ENCODE assay signal across 21 cellular contexts in the genomic region with DNA sequence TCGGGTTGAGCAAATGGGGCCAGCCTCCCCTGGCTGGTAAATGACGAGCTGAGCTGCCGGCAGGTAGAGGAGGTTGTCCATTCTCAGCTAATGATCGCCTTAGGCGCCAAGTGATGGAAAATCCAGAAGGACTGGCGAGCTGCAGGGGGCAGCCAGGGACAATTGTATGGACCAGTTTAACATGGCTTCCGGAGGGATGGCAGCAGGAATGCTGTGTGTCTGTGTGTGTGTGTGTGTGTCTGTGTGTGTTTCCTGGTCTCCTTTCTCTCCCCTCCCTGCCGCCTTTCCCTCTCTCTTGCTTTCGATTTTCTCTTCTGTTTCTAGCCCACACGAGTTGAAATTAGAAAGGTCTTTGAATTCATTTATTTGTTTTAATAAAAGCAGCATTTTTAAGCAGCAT.
"Had no signal": no experiment of that assay in that cellular context is flagged by ENCODE, and none has a peak within 500 bp of the region (broad histone marks: within the 10 kb centered on the region; RNA-seq: fewer than 3 reads in every experiment).

No MANE protein-coding gene starts in this region.

- DNase-seq: activated CD4-positive, alpha-beta T cell treated with anti-CD3 and anti-CD28 coated beads for 36 hours; activated CD4-positive, alpha-beta T cell treated with anti-CD3 and anti-CD28 coated beads, Interleukin-2, amount 50 U/mL, for 48 hours; activated gamma-delta T cell treated with Interleukin-2 at 50 U/mL for 16 hours; cerebellar nuclear complex; cortex of kidney; effector CD8-positive, alpha-beta T cell; esophagus squamous epithelium; heart right ventricle; left cardiac atrium; naive thymus-derived CD8-positive, alpha-beta T cell; occipital lobe; psoas muscle; small intestine; stimulated activated CD4-positive, alpha-beta T cell treated with anti-CD3 and anti-CD28 coated beads, Interleukin-4, amount 100 ng/mL, for 1 hour; stimulated activated naive CD8-positive, alpha-beta T cell treated with anti-CD3 and anti-CD28 coated beads, Interleukin-15, amount 100 ng/mL, for 72 hours; T-helper 2 cell; trophoblast cell had no signal

- H3K4me3 Mint-ChIP-seq: activated CD4-positive, alpha-beta T cell treated with anti-CD3 and anti-CD28 coated beads for 36 hours; activated T-helper 1 cell treated with anti-CD3 and anti-CD28 coated beads, Interleukin-12 subunit alpha, Interleukin-12 subunit beta, Interleukin-2, Interleukin-4 antibody, amounts not matched to agents 30 ng/mL and 10 ng/mL and 1 ng/mL, durations not matched to agents 14 hours and 24 hours and 36 hours; naive thymus-derived CD8-positive, alpha-beta T cell; stimulated activated naive CD8-positive, alpha-beta T cell treated with anti-CD3 and anti-CD28 coated beads, Interleukin-15, amount 100 ng/mL, for 72 hours had no signal

- H3K27me3 ChIP-seq: vagina had no signal

- H3K27ac ChIP-seq: esophagus squamous epithelium, heart right ventricle, psoas muscle, vagina had no signal

- H3K27ac Mint-ChIP-seq: activated CD4-positive, alpha-beta T cell treated with anti-CD3 and anti-CD28 coated beads for 36 hours; activated naive CD4-positive, alpha-beta T cell treated with anti-CD3 and anti-CD28 coated beads, Interleukin-2, amount 50 U/mL, for 72 hours; activated T-helper 1 cell treated with anti-CD3 and anti-CD28 coated beads, Interleukin-12 subunit alpha, Interleukin-12 subunit beta, Interleukin-2, Interleukin-4 antibody, amounts not matched to agents 30 ng/mL and 10 ng/mL and 1 ng/mL, durations not matched to agents 14 hours and 24 hours and 36 hours; stimulated activated naive CD8-positive, alpha-beta T cell treated with anti-CD3 and anti-CD28 coated beads, Interleukin-15, amount 100 ng/mL, for 72 hours had no signal

- H3K9me3 Mint-ChIP-seq: activated naive CD4-positive, alpha-beta T cell treated with anti-CD3 and anti-CD28 coated beads, Interleukin-2, amount 50 U/mL, for 72 hours; activated T-helper 1 cell treated with anti-CD3 and anti-CD28 coated beads, Interleukin-12 subunit alpha, Interleukin-12 subunit beta, Interleukin-2, Interleukin-4 antibody, amounts not matched to agents 30 ng/mL and 10 ng/mL and 1 ng/mL, durations not matched to agents 14 hours and 24 hours and 36 hours; naive thymus-derived CD8-positive, alpha-beta T cell; stimulated activated naive CD8-positive, alpha-beta T cell treated with anti-CD3 and anti-CD28 coated beads, Interleukin-15, amount 100 ng/mL, for 72 hours had no signal

- ATAC-seq: activated CD4-positive, alpha-beta T cell treated with anti-CD3 and anti-CD28 coated beads for 36 hours; activated naive CD4-positive, alpha-beta T cell treated with anti-CD3 and anti-CD28 coated beads, Interleukin-2, amount 50 U/mL, for 72 hours; heart right ventricle; left cardiac atrium; naive thymus-derived CD8-positive, alpha-beta T cell; psoas muscle; right cardiac atrium; stimulated activated naive CD8-positive, alpha-beta T cell treated with anti-CD3 and anti-CD28 coated beads, Interleukin-15, amount 100 ng/mL, for 72 hours had no signal

- H3K36me3 Mint-ChIP-seq: naive thymus-derived CD8-positive, alpha-beta T cell had no signal

- H3K4me3 ChIP-seq: esophagus squamous epithelium, heart right ventricle, psoas muscle, vagina had no signal

- H3K9me3 ChIP-seq: esophagus squamous epithelium, heart right ventricle, psoas muscle, vagina had no signal

- H3K36me3 ChIP-seq: esophagus squamous epithelium, heart right ventricle, vagina had no signal

- H3K27me3 Mint-ChIP-seq: activated CD4-positive, alpha-beta T cell treated with anti-CD3 and anti-CD28 coated beads for 36 hours; naive thymus-derived CD8-positive, alpha-beta T cell had no signal

- H3K4me1 Mint-ChIP-seq: activated CD4-positive, alpha-beta T cell treated with anti-CD3 and anti-CD28 coated beads for 36 hours had no signal
